In genomic region chr4:164595751-164596150, GRCh38 we compare ENCODE assay signal across 35 cellular contexts.
"Had no signal": no experiment of that assay in that cellular context is flagged by ENCODE, and none has a peak within 500 bp of the region (broad histone marks: within the 10 kb centered on the region; RNA-seq: fewer than 3 reads in every experiment).

No MANE protein-coding gene starts in this region.

- H3K27me3 Mint-ChIP-seq: activated B cell treated with CpG ODN at 0.5 μM for 24 hours; activated CD4-positive, alpha-beta memory T cell treated with anti-CD3 and anti-CD28 coated beads, Interleukin-2, amount 10 ng/mL, durations not matched to agents 7 days and 5 days; activated CD4-positive, alpha-beta T cell treated with anti-CD3 and anti-CD28 coated beads, Interleukin-2, amount 10 ng/mL, durations not matched to agents 7 days and 5 days; activated CD8-positive, alpha-beta memory T cell treated with anti-CD3 and anti-CD28 coated beads, Interleukin-2, amount 10 ng/mL, durations not matched to agents 7 days and 5 days; activated naive CD4-positive, alpha-beta T cell treated with anti-CD3 and anti-CD28 coated beads, Interleukin-2, amount 10 ng/mL, durations not matched to agents 7 days and 5 days; activated naive CD8-positive, alpha-beta T cell; activated naive CD8-positive, alpha-beta T cell treated with anti-CD3 and anti-CD28 coated beads, Interleukin-2, amount 10 ng/mL, durations not matched to agents 7 days and 5 days; activated naive CD8-positive, alpha-beta T cell treated with anti-CD3 and anti-CD28 coated beads, Interleukin-2, amount 50 U/mL, for 24 hours; activated T-cell treated with anti-CD3 and anti-CD28 coated beads, Interleukin-2, amount 50 U/mL, for 24 hours; central memory CD8-positive, alpha-beta T cell had no signal

- ATAC-seq: activated CD8-positive, alpha-beta memory T cell treated with anti-CD3 and anti-CD28 coated beads, Interleukin-2, amount 10 ng/mL, durations not matched to agents 7 days and 5 days; activated CD8-positive, alpha-beta T cell treated with anti-CD3 and anti-CD28 coated beads, Interleukin-2, amount 10 ng/mL, durations not matched to agents 7 days and 5 days; activated naive CD8-positive, alpha-beta T cell treated with anti-CD3 and anti-CD28 coated beads, Interleukin-2, amount 50 U/mL, for 24 hours had no signal

- H3K27ac Mint-ChIP-seq: activated B cell treated with CpG ODN at 0.5 μM for 24 hours; activated CD4-positive, alpha-beta memory T cell treated with anti-CD3 and anti-CD28 coated beads, Interleukin-2, amount 10 ng/mL, durations not matched to agents 7 days and 5 days; activated CD4-positive, alpha-beta T cell treated with anti-CD3 and anti-CD28 coated beads, Interleukin-2, amount 10 ng/mL, durations not matched to agents 7 days and 5 days; activated CD8-positive, alpha-beta memory T cell treated with anti-CD3 and anti-CD28 coated beads, Interleukin-2, amount 10 ng/mL, durations not matched to agents 7 days and 5 days; activated CD8-positive, alpha-beta T cell treated with anti-CD3 and anti-CD28 coated beads, Interleukin-2, amount 10 ng/mL, durations not matched to agents 7 days and 5 days; activated naive CD4-positive, alpha-beta T cell treated with anti-CD3 and anti-CD28 coated beads, Interleukin-2, amount 10 ng/mL, durations not matched to agents 7 days and 5 days; activated naive CD4-positive, alpha-beta T cell treated with anti-CD3 and anti-CD28 coated beads, Interleukin-2, amount 50 U/mL, for 24 hours; activated naive CD8-positive, alpha-beta T cell; activated naive CD8-positive, alpha-beta T cell treated with anti-CD3 and anti-CD28 coated beads, Interleukin-2, amount 10 ng/mL, durations not matched to agents 7 days and 5 days; activated naive CD8-positive, alpha-beta T cell treated with anti-CD3 and anti-CD28 coated beads, Interleukin-2, amount 50 U/mL, for 24 hours; activated T-cell treated with anti-CD3 and anti-CD28 coated beads, Interleukin-2, amount 50 U/mL, for 24 hours; activated T-helper 2 cell treated with anti-CD3 and anti-CD28 coated beads, Interferon-gamma antibody, Interleukin-2, Interleukin-4, amounts not matched to agents 10 μg/mL and 5 μg/mL and 100 μg/mL, durations not matched to agents 14 hours and 24 hours and 36 hours; brain; T-helper 1 cell treated with Interleukin-12 subunit alpha and Interleukin-12 subunit beta and Interleukin-4 antibody, amounts not matched to agents 30 μg/mL and 1 μg/mL, for 36 hours; T-helper 2 cell treated with Interferon-gamma antibody and Interleukin-4, amounts not matched to agents 5 μg/mL and 100 μg/mL, for 36 hours had no signal

- H3K27me3 ChIP-seq: ascending aorta, cardiac muscle cell had no signal

- H3K4me1 ChIP-seq: ascending aorta had no signal

- H3K27ac ChIP-seq: ascending aorta, cardiac muscle cell, VCaP had no signal

- H3K36me3 Mint-ChIP-seq: activated CD8-positive, alpha-beta memory T cell treated with anti-CD3 and anti-CD28 coated beads, Interleukin-2, amount 10 ng/mL, durations not matched to agents 7 days and 5 days; activated naive CD4-positive, alpha-beta T cell treated with anti-CD3 and anti-CD28 coated beads, Interleukin-2, amount 10 ng/mL, durations not matched to agents 7 days and 5 days; activated naive CD4-positive, alpha-beta T cell treated with anti-CD3 and anti-CD28 coated beads, Interleukin-2, amount 50 U/mL, for 24 hours; activated naive CD8-positive, alpha-beta T cell; activated naive CD8-positive, alpha-beta T cell treated with anti-CD3 and anti-CD28 coated beads, Interleukin-2, amount 10 ng/mL, durations not matched to agents 7 days and 5 days; brain had no signal

- DNase-seq: activated B cell treated with CpG ODN at 0.5 μM for 24 hours; activated CD4-positive, alpha-beta memory T cell treated with anti-CD3 and anti-CD28 coated beads, Interleukin-2, amount 10 ng/mL, durations not matched to agents 7 days and 5 days; activated CD4-positive, alpha-beta T cell treated with anti-CD3 and anti-CD28 coated beads for 48 hours; activated CD4-positive, alpha-beta T cell treated with anti-CD3 and anti-CD28 coated beads, Interleukin-2, amount 10 ng/mL, durations not matched to agents 7 days and 5 days; activated CD4-positive, alpha-beta T cell treated with anti-CD3 and anti-CD28 coated beads, Interleukin-2, amount 50 U/mL, for 48 hours; activated CD4-positive, CD25-positive, alpha-beta regulatory T cell treated with anti-CD3 and anti-CD28 coated beads, Interleukin-2, amount 50 U/mL, for 72 hours; activated CD8-positive, alpha-beta memory T cell treated with anti-CD3 and anti-CD28 coated beads for 24 hours; activated CD8-positive, alpha-beta memory T cell treated with anti-CD3 and anti-CD28 coated beads, Interleukin-2, amount 10 ng/mL, durations not matched to agents 7 days and 5 days; activated CD8-positive, alpha-beta memory T cell treated with anti-CD3 and anti-CD28 coated beads, Interleukin-2, amount 50 U/mL, for 48 hours; activated CD8-positive, alpha-beta T cell treated with anti-CD3 and anti-CD28 coated beads, Interleukin-2, amount 10 ng/mL, durations not matched to agents 7 days and 5 days; activated effector memory CD4-positive, alpha-beta T cell treated with Interleukin-2 at 50 U/mL for 16 hours; activated gamma-delta T cell; activated naive CD4-positive, alpha-beta T cell treated with anti-CD3 and anti-CD28 coated beads, Interleukin-2, amount 10 ng/mL, durations not matched to agents 7 days and 5 days; activated naive CD4-positive, alpha-beta T cell treated with Interleukin-2 at 50 U/mL for 16 hours; activated naive CD8-positive, alpha-beta T cell treated with anti-CD3 and anti-CD28 coated beads, Interleukin-2, amount 10 ng/mL, durations not matched to agents 7 days and 5 days; activated naive CD8-positive, alpha-beta T cell treated with anti-CD3 and anti-CD28 coated beads, Interleukin-2, amount 50 U/mL, for 24 hours; activated T-cell treated with anti-CD3 and anti-CD28 coated beads, Interleukin-2, amount 50 U/mL, for 24 hours; activated T-cell treated with anti-CD3 and anti-CD28 coated beads, Interleukin-2, amount 50 U/mL, for 48 hours; amygdala; anterior cingulate cortex; caudate nucleus; cerebellar nuclear complex; T-helper 1 cell; T-helper 2 cell; T-helper 9 cell had no signal

- H3K36me3 ChIP-seq: ascending aorta, cardiac muscle cell had no signal

- H3K4me1 Mint-ChIP-seq: activated B cell treated with CpG ODN at 0.5 μM for 24 hours; activated CD4-positive, alpha-beta memory T cell treated with anti-CD3 and anti-CD28 coated beads, Interleukin-2, amount 10 ng/mL, durations not matched to agents 7 days and 5 days; activated CD4-positive, alpha-beta T cell treated with anti-CD3 and anti-CD28 coated beads, Interleukin-2, amount 10 ng/mL, durations not matched to agents 7 days and 5 days; activated CD8-positive, alpha-beta memory T cell treated with anti-CD3 and anti-CD28 coated beads, Interleukin-2, amount 10 ng/mL, durations not matched to agents 7 days and 5 days; activated naive CD4-positive, alpha-beta T cell treated with anti-CD3 and anti-CD28 coated beads, Interleukin-2, amount 10 ng/mL, durations not matched to agents 7 days and 5 days; activated naive CD4-positive, alpha-beta T cell treated with anti-CD3 and anti-CD28 coated beads, Interleukin-2, amount 50 U/mL, for 24 hours; activated naive CD8-positive, alpha-beta T cell treated with anti-CD3 and anti-CD28 coated beads, Interleukin-2, amount 10 ng/mL, durations not matched to agents 7 days and 5 days; activated naive CD8-positive, alpha-beta T cell treated with anti-CD3 and anti-CD28 coated beads, Interleukin-2, amount 50 U/mL, for 24 hours; brain; central memory CD8-positive, alpha-beta T cell had no signal

- H3K9me3 Mint-ChIP-seq: activated B cell treated with CpG ODN at 0.5 μM for 24 hours; activated CD4-positive, alpha-beta memory T cell treated with anti-CD3 and anti-CD28 coated beads, Interleukin-2, amount 10 ng/mL, durations not matched to agents 7 days and 5 days; activated CD4-positive, alpha-beta T cell treated with anti-CD3 and anti-CD28 coated beads, Interleukin-2, amount 10 ng/mL, durations not matched to agents 7 days and 5 days; activated naive CD4-positive, alpha-beta T cell treated with anti-CD3 and anti-CD28 coated beads, Interleukin-2, amount 10 ng/mL, durations not matched to agents 7 days and 5 days; activated naive CD8-positive, alpha-beta T cell treated with anti-CD3 and anti-CD28 coated beads, Interleukin-2, amount 10 ng/mL, durations not matched to agents 7 days and 5 days; activated naive CD8-positive, alpha-beta T cell treated with anti-CD3 and anti-CD28 coated beads, Interleukin-2, amount 50 U/mL, for 24 hours; activated T-cell treated with anti-CD3 and anti-CD28 coated beads, Interleukin-2, amount 50 U/mL, for 24 hours; activated T-helper 2 cell treated with anti-CD3 and anti-CD28 coated beads, Interferon-gamma antibody, Interleukin-2, Interleukin-4, amounts not matched to agents 10 μg/mL and 5 μg/mL and 100 μg/mL, durations not matched to agents 14 hours and 24 hours and 36 hours; T-helper 1 cell treated with Interleukin-12 subunit alpha and Interleukin-12 subunit beta and Interleukin-4 antibody, amounts not matched to agents 30 μg/mL and 1 μg/mL, for 36 hours; T-helper 2 cell treated with Interferon-gamma antibody and Interleukin-4, amounts not matched to agents 5 μg/mL and 100 μg/mL, for 36 hours had no signal

- H3K9me3 ChIP-seq: ascending aorta had no signal

- H3K4me3 ChIP-seq: ascending aorta, cardiac muscle cell had no signal

- H3K4me3 Mint-ChIP-seq: activated B cell treated with CpG ODN at 0.5 μM for 24 hours; activated CD4-positive, alpha-beta memory T cell treated with anti-CD3 and anti-CD28 coated beads, Interleukin-2, amount 10 ng/mL, durations not matched to agents 7 days and 5 days; activated CD4-positive, alpha-beta T cell treated with anti-CD3 and anti-CD28 coated beads, Interleukin-2, amount 10 ng/mL, durations not matched to agents 7 days and 5 days; activated CD8-positive, alpha-beta memory T cell treated with anti-CD3 and anti-CD28 coated beads, Interleukin-2, amount 10 ng/mL, durations not matched to agents 7 days and 5 days; activated CD8-positive, alpha-beta T cell treated with anti-CD3 and anti-CD28 coated beads, Interleukin-2, amount 10 ng/mL, durations not matched to agents 7 days and 5 days; activated naive CD4-positive, alpha-beta T cell treated with anti-CD3 and anti-CD28 coated beads, Interleukin-2, amount 10 ng/mL, durations not matched to agents 7 days and 5 days; activated naive CD4-positive, alpha-beta T cell treated with anti-CD3 and anti-CD28 coated beads, Interleukin-2, amount 50 U/mL, for 24 hours; activated naive CD8-positive, alpha-beta T cell; activated naive CD8-positive, alpha-beta T cell treated with anti-CD3 and anti-CD28 coated beads, Interleukin-2, amount 10 ng/mL, durations not matched to agents 7 days and 5 days; activated naive CD8-positive, alpha-beta T cell treated with anti-CD3 and anti-CD28 coated beads, Interleukin-2, amount 50 U/mL, for 24 hours; activated T-cell treated with anti-CD3 and anti-CD28 coated beads, Interleukin-2, amount 50 U/mL, for 24 hours; brain; central memory CD8-positive, alpha-beta T cell; T-helper 1 cell treated with Interleukin-12 subunit alpha and Interleukin-12 subunit beta and Interleukin-4 antibody, amounts not matched to agents 30 μg/mL and 1 μg/mL, for 36 hours; T-helper 2 cell treated with Interferon-gamma antibody and Interleukin-4, amounts not matched to agents 5 μg/mL and 100 μg/mL, for 36 hours had no signal
